ENCODE assay signal across 8 cellular contexts in the genomic region with DNA sequence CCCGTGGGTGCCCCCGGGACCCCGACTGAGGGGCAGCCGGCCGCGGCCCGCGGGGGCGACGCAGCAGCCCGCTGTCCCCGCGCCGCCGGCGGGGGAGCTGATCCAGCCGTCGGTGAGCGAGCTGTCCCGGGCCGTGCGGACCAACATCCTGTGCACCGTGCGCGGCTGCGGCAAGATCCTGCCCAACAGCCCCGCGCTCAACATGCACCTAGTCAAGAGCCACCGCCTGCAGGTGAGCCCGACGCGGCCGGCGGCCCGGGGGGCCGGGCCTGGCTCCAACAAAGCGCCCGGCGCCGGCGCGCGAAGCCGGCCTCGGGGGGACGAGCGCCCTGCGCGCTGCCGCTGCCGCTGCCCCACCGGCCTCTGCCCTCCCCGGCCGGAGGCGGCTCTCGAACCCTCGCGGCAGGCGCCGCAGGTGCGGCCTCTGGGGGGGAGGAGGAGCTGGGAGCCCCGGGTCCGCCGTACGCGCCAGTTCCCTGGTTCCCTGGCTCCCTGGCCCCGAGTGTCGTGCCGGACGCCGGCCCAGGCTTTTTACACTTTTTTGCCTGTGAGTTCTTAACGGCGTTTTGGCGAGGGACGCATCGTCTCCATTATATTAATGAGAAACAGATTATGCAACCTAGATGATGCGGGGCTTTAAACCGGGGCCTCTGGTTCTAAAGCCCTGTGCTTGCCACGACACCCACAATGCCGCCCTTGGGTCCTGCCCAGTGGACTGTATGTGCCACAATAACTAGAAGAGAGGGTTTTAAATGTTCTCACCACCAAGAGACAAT. TPM values are rescaled to one million over a fixed set of nuclear protein-coding genes. Genes with fewer than 3 reads are reported as not detected.
A peak's percentile ranks its signal among the peaks of the same experiment; 100 is the strongest.
DNase-seq lines count a peak whose midpoint lies in the region; ATAC-seq and TF ChIP-seq lines count a peak whose summit lies in the region.

No MANE protein-coding gene starts in this region.

- intact Hi-C loops in left ventricle myocardium inferior (cut with micrococcal nuclease) = loop anchor here (10.0 kb wide), 1 partner anchor 699 kb away; no protein-coding TSS in a partner anchor

- H3K27ac ChIP-seq in left ventricle myocardium inferior (replicated peaks) (peak overlapping the region; percentile 89), rectal smooth muscle tissue (ENCODE audit: low read depth, low read length) (no peak overlapping the region)

- H3K27ac Mint-ChIP-seq in activated naive CD8-positive, alpha-beta T cell treated with anti-CD3 and anti-CD28 coated beads for 36 hours = peak overlapping the region; percentile 56

- H3K36me3 ChIP-seq in left ventricle myocardium inferior = no peaks in the 10 kb centered on the region
- no peaks in the 10 kb centered on the region for H3K36me3 ChIP-seq in rectal smooth muscle tissue (ENCODE audit: control insufficient read depth, insufficient read depth, low read length)

- no peaks in the 10 kb centered on the region for H3K9me3 Mint-ChIP-seq in activated naive CD8-positive, alpha-beta T cell treated with anti-CD3 and anti-CD28 coated beads for 36 hours

- H3K4me3 Mint-ChIP-seq in activated naive CD8-positive, alpha-beta T cell treated with anti-CD3 and anti-CD28 coated beads for 36 hours = peak overlapping the region; percentile 81

- peaks cover 47% of the 10 kb centered on the region for H3K4me1 ChIP-seq in left ventricle myocardium inferior
- peaks cover 10% of the 10 kb centered on the region for H3K4me1 ChIP-seq in rectal smooth muscle tissue (ENCODE audit: control insufficient read depth, insufficient read depth, low read length)

- DNase-seq in NCI-H2227 (lab: John Stamatoyannopoulos, UW; ENCODE audit: unreplicated experiment) (peak; percentile 42), NCI-H2227 treated with DMSO at 0.1 percent for 48 hours (lab: John Stamatoyannopoulos, UW) (no peak), OCI-M1 (lab: John Stamatoyannopoulos, UW) (peak; percentile 44), left ventricle myocardium inferior (peak; percentile 20), NCI-H187 (lab: John Stamatoyannopoulos, UW) (no peak)
- DNase-seq in activated naive CD8-positive, alpha-beta T cell treated with anti-CD3 and anti-CD28 coated beads for 36 hours = peak; percentile 52

- ATAC-seq in HG02870 (IDR thresholded peaks at IDR 0.05; ENCODE audit: unreplicated experiment) = peak; percentile 49

- peak overlapping the region; percentile 77 for H3K4me3 ChIP-seq in left ventricle myocardium inferior
- peak overlapping the region; percentile 78 for H3K4me3 ChIP-seq in rectal smooth muscle tissue (ENCODE audit: low read length)

- H3K4me1 Mint-ChIP-seq in activated naive CD8-positive, alpha-beta T cell treated with anti-CD3 and anti-CD28 coated beads for 36 hours = peaks cover 28% of the 10 kb centered on the region

- no peaks in the 10 kb centered on the region for H3K9me3 ChIP-seq in left ventricle myocardium inferior (replicated peaks)

- peak overlapping the region; percentile 65 for H3K9ac ChIP-seq in rectal smooth muscle tissue (ENCODE audit: low read length)

- TF ChIP-seq CTCF in left ventricle myocardium inferior (IDR thresholded peaks at IDR 0.05; ENCODE audit: borderline replicate concordance) = peak; percentile 13

- no peaks in the 10 kb centered on the region for H3K27me3 Mint-ChIP-seq in activated naive CD8-positive, alpha-beta T cell treated with anti-CD3 and anti-CD28 coated beads for 36 hours

- peaks cover 36% of the 10 kb centered on the region for H3K36me3 Mint-ChIP-seq in activated naive CD8-positive, alpha-beta T cell treated with anti-CD3 and anti-CD28 coated beads for 36 hours

- H3K27me3 ChIP-seq in left ventricle myocardium inferior (ENCODE audit: low read depth) (no peaks in the 10 kb centered on the region), rectal smooth muscle tissue (ENCODE audit: control insufficient read depth, insufficient read depth, low read length) (no peaks in the 10 kb centered on the region)

RNA-seq across cellular contexts. Expression of a gene that starts 0.5 kb away (rescaled TPM):
- total RNA-seq in activated naive CD8-positive, alpha-beta T cell treated with anti-CD3 and anti-CD28 coated beads for 36 hours = 10 to 100 TPM; 24.5 to 27.7 TPM
- 22.0 TPM for total RNA-seq in left ventricle myocardium inferior

RNA-seq across cellular contexts. Expression of a gene that starts 29.1 kb away (rescaled TPM):
- 10 to 100 TPM; 62.5 to 70.3 TPM for total RNA-seq in activated naive CD8-positive, alpha-beta T cell treated with anti-CD3 and anti-CD28 coated beads for 36 hours
- 7.9 TPM for total RNA-seq in left ventricle myocardium inferior

RNA-seq across cellular contexts. Expression of a gene that starts 29.5 kb away (rescaled TPM):
- 100 to 1,000 TPM; 126 to 131 TPM for total RNA-seq in activated naive CD8-positive, alpha-beta T cell treated with anti-CD3 and anti-CD28 coated beads for 36 hours
- 136 TPM for total RNA-seq in left ventricle myocardium inferior

RNA-seq across cellular contexts. Expression of a gene that starts 40.9 kb away (rescaled TPM):
- total RNA-seq in activated naive CD8-positive, alpha-beta T cell treated with anti-CD3 and anti-CD28 coated beads for 36 hours = under 1 TPM; 0.36 to 0.39 TPM
- 0.88 TPM for total RNA-seq in left ventricle myocardium inferior

Comparison
In these comparisons a context has a peak if more than half of its experiments do, and no peak if none do; other contexts are left out.
1. DNase-seq: peak in NCI-H2227 (single experiment), OCI-M1 (single experiment), activated naive CD8-positive, alpha-beta T cell treated with anti-CD3 and anti-CD28 coated beads for 36 hours (single experiment) and left ventricle myocardium inferior (single experiment); none in NCI-H2227 treated with DMSO at 0.1 percent for 48 hours (single experiment) and NCI-H187 (0 of 2).